16 cellular contexts compared by ENCODE assay signal in the genomic region with DNA sequence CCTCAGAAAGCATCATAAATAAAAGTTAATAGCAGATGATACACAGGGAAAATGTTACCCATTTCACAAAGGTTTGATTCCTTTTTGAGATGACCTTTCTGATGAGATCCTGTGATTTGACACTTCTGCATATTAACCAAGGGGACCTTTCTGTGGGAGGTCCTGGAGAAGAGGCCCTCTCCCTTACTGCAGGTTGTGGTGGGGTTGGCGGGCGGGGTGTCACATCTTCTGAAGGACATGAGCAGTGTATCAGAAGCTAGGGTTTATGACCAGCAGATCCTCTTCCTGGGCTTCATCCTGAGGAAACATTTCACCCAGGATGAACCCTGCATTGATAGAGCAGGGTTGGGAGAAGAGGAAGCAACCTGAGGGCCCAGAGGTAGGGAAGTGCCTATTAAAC. TPM values are rescaled to one million over a fixed set of nuclear protein-coding genes. Genes with fewer than 3 reads are reported as not detected.
A peak's percentile ranks its signal among the peaks of the same experiment; 100 is the strongest.
DNase-seq lines count a peak whose midpoint lies in the region; ATAC-seq and TF ChIP-seq lines count a peak whose summit lies in the region.
"Had no signal": no experiment of that assay in that cellular context is flagged by ENCODE, and none has a peak within 500 bp of the region (broad histone marks: within the 10 kb centered on the region; RNA-seq: fewer than 3 reads in every experiment).

No MANE protein-coding gene starts in this region.

- H3K4me3 Mint-ChIP-seq in T-helper 2 cell treated with Interferon-gamma antibody and Interleukin-4, amounts not matched to agents 5 μg/mL and 100 μg/mL, for 36 hours, result no peak overlapping the region
- H3K4me3 Mint-ChIP-seq in natural killer cell, result no peak overlapping the region
- no peak overlapping the region for H3K4me3 Mint-ChIP-seq in natural killer cell treated with Interleukin-12 subunit alpha and Interleukin-12 subunit beta and Interleukin-15 and Interleukin-18, amount 100 ng/mL, for 72 hours
- H3K4me3 Mint-ChIP-seq in type B pancreatic cell, result no peak overlapping the region
- H3K4me3 Mint-ChIP-seq: B cell; CD4-positive, alpha-beta T cell had no signal

- peaks cover 34% of the 10 kb centered on the region for H3K4me1 Mint-ChIP-seq in T-helper 2 cell treated with Interferon-gamma antibody and Interleukin-4, amounts not matched to agents 5 μg/mL and 100 μg/mL, for 36 hours (ENCODE audit: low read depth)
- H3K4me1 Mint-ChIP-seq in natural killer cell, result peaks cover 46 to 70% of the 10 kb centered on the region in 2 donors
- peaks cover 36 to 64% of the 10 kb centered on the region in 2 donors for H3K4me1 Mint-ChIP-seq in natural killer cell treated with Interleukin-12 subunit alpha and Interleukin-12 subunit beta and Interleukin-15 and Interleukin-18, amount 100 ng/mL, for 72 hours (ENCODE audit: low read depth in 2 of 2)
- peaks cover 5% of the 10 kb centered on the region for H3K4me1 Mint-ChIP-seq in type B pancreatic cell (ENCODE audit: unreplicated experiment)
- H3K4me1 Mint-ChIP-seq: B cell had no signal

- H3K27me3 ChIP-seq in esophagus muscularis mucosa, result no peaks in the 10 kb centered on the region

- peak; percentile 35 for DNase-seq in T-helper 2 cell treated with Interferon-gamma antibody and Interleukin-4, amounts not matched to agents 5 μg/mL and 100 μg/mL, for 36 hours (ENCODE audit: low spot score)
- DNase-seq in T-helper 2 cell (no peak), natural killer cell (no peak), esophagus muscularis mucosa (ENCODE audit: extremely low spot score) (peak; percentile 39), type B pancreatic cell (ENCODE audit: extremely low spot score, unreplicated experiment) (peak; percentile 34), G401 (ENCODE audit: low spot score) (no peak), NCI-H128 (lab: John Stamatoyannopoulos, UW; ENCODE audit: unreplicated experiment) (no peak)
- DNase-seq in natural killer cell treated with Interleukin-12 subunit alpha and Interleukin-12 subunit beta and Interleukin-15 and Interleukin-18, amount 100 ng/mL, for 72 hours (ENCODE audit: low spot score), result no peak
- DNase-seq: C1 segment of cervical spinal cord; Calu3; CD4-positive, alpha-beta T cell; DMS 273 treated with DMSO at 0.1 percent for 48 hours; GM23248 had no signal

- peak overlapping the region; percentile 39 for H3K27ac Mint-ChIP-seq in T-helper 2 cell treated with Interferon-gamma antibody and Interleukin-4, amounts not matched to agents 5 μg/mL and 100 μg/mL, for 36 hours
- H3K27ac Mint-ChIP-seq in natural killer cell (peak overlapping the region; percentile 78 to 85), type B pancreatic cell (no peak overlapping the region)
- H3K27ac Mint-ChIP-seq in natural killer cell treated with Interleukin-12 subunit alpha and Interleukin-12 subunit beta and Interleukin-15 and Interleukin-18, amount 100 ng/mL, for 72 hours, result peak overlapping the region in 1 of 2 donors; percentile 66
- H3K27ac Mint-ChIP-seq: B cell; CD4-positive, alpha-beta T cell had no signal

- WGBS in esophagus muscularis mucosa, result 100% methylated on average over 2 of the region's 2 CpGs

- TF ChIP-seq CTCF in natural killer cell (IDR thresholded peaks at IDR 0.05) (no peak), esophagus muscularis mucosa (IDR thresholded peaks at IDR 0.05) (no peak), type B pancreatic cell (conservative IDR thresholded peaks at IDR 0.05) (no peak)

- H3K36me3 ChIP-seq in esophagus muscularis mucosa, result peaks cover 7 to 56% (median 35%) of the 10 kb centered on the region in 4 donors

- H3K4me3 ChIP-seq in esophagus muscularis mucosa, result no peak overlapping the region
- H3K4me3 ChIP-seq: GM12878, GM23248 had no signal

- ATAC-seq in natural killer cell, result no peak
- ATAC-seq in natural killer cell treated with Interleukin-12 subunit alpha and Interleukin-12 subunit beta and Interleukin-15 and Interleukin-18, amount 100 ng/mL, for 72 hours, result no peak
- ATAC-seq: GM12878, HCT116 had no signal

- no peaks in the 10 kb centered on the region for H3K9me3 Mint-ChIP-seq in T-helper 2 cell treated with Interferon-gamma antibody and Interleukin-4, amounts not matched to agents 5 μg/mL and 100 μg/mL, for 36 hours
- H3K9me3 Mint-ChIP-seq in natural killer cell, result no peaks in the 10 kb centered on the region
- H3K9me3 Mint-ChIP-seq in natural killer cell treated with Interleukin-12 subunit alpha and Interleukin-12 subunit beta and Interleukin-15 and Interleukin-18, amount 100 ng/mL, for 72 hours, result no peaks in the 10 kb centered on the region
- no peaks in the 10 kb centered on the region for H3K9me3 Mint-ChIP-seq in type B pancreatic cell
- H3K9me3 Mint-ChIP-seq: CD4-positive, alpha-beta T cell had no signal

- intact Hi-C loops in natural killer cell (cut with micrococcal nuclease), result no loop called here
- intact Hi-C loops in esophagus muscularis mucosa (cut with DNase I), result no loop called here

- TF ChIP-seq POLR2A in esophagus muscularis mucosa (IDR thresholded peaks at IDR 0.05; ENCODE audit: low read depth), result no peak

- TF ChIP-seq EP300 in esophagus muscularis mucosa (IDR thresholded peaks at IDR 0.05), result no peak

- in situ Hi-C loops in G401 (cut with HindIII; ENCODE audit: low sequenced_read_pairs), result no loop called here

- H3K27ac ChIP-seq in esophagus muscularis mucosa (replicated peaks in 1 of 4), result no peak overlapping the region
- H3K27ac ChIP-seq: GM23248 had no signal

- H3K27me3 Mint-ChIP-seq in T-helper 2 cell treated with Interferon-gamma antibody and Interleukin-4, amounts not matched to agents 5 μg/mL and 100 μg/mL, for 36 hours (ENCODE audit: low read depth), result no peaks in the 10 kb centered on the region
- H3K27me3 Mint-ChIP-seq in natural killer cell (ENCODE audit: low read depth in 2 of 2) (no peaks in the 10 kb centered on the region), type B pancreatic cell (no peaks in the 10 kb centered on the region)
- H3K27me3 Mint-ChIP-seq in natural killer cell treated with Interleukin-12 subunit alpha and Interleukin-12 subunit beta and Interleukin-15 and Interleukin-18, amount 100 ng/mL, for 72 hours, result no peaks in the 10 kb centered on the region
- H3K27me3 Mint-ChIP-seq: B cell; CD4-positive, alpha-beta T cell had no signal

- peaks cover 49% of the 10 kb centered on the region for H3K36me3 Mint-ChIP-seq in T-helper 2 cell treated with Interferon-gamma antibody and Interleukin-4, amounts not matched to agents 5 μg/mL and 100 μg/mL, for 36 hours (ENCODE audit: low read depth)
- H3K36me3 Mint-ChIP-seq in natural killer cell (peaks cover 14% of the 10 kb centered on the region), type B pancreatic cell (peaks cover 31% of the 10 kb centered on the region)
- peaks cover 7% of the 10 kb centered on the region for H3K36me3 Mint-ChIP-seq in natural killer cell treated with Interleukin-12 subunit alpha and Interleukin-12 subunit beta and Interleukin-15 and Interleukin-18, amount 100 ng/mL, for 72 hours

- H3K9me3 ChIP-seq in esophagus muscularis mucosa, result no peaks in the 10 kb centered on the region

- H3K4me1 ChIP-seq in esophagus muscularis mucosa, result no peaks in the 10 kb centered on the region

RNA-seq across cellular contexts. Expression of a gene that starts 37.2 kb away (rescaled TPM):
- total RNA-seq in natural killer cell (10 to 100 TPM; 16.3 to 24.6 (median 20.1) TPM), esophagus muscularis mucosa (10 to 100 TPM in 3 of 4 donors, 1 to 10 TPM in 1; 9.8 to 17.9 (median 13.9) TPM), type B pancreatic cell (ENCODE audit: low replicate concordance) (21.4 and 34.5 TPM in 2 replicates)
- total RNA-seq in natural killer cell treated with Interleukin-12 subunit alpha and Interleukin-12 subunit beta and Interleukin-15 and Interleukin-18, amount 100 ng/mL, for 72 hours, result 10 to 100 TPM; 46.5 to 99.5 TPM
- total RNA-seq in G401 (2014; rRNA removed; shearing (Covaris generic)), result 42.8 and 52.0 TPM in 2 replicates

RNA-seq across cellular contexts. Expression of a gene that starts 56.8 kb away (rescaled TPM):
- total RNA-seq in natural killer cell (100 to 1,000 TPM in 1 of 3 donors, 10 to 100 TPM in 2; 82.4 to 135 (median 96.1) TPM), esophagus muscularis mucosa (100 to 1,000 TPM in 1 of 4 donors, 10 to 100 TPM in 3; 59.0 to 111 (median 78.5) TPM), type B pancreatic cell (ENCODE audit: low replicate concordance) (43.1 and 49.6 TPM in 2 replicates)
- 10 to 100 TPM; 51.3 to 78.0 TPM for total RNA-seq in natural killer cell treated with Interleukin-12 subunit alpha and Interleukin-12 subunit beta and Interleukin-15 and Interleukin-18, amount 100 ng/mL, for 72 hours
- 86.4 and 143 TPM in 2 replicates for total RNA-seq in G401 (2014; rRNA removed; shearing (Covaris generic))

Comparison
In these comparisons a context has a peak if more than half of its experiments do, and no peak if none do; other contexts are left out.
1. DNase-seq: peak in T-helper 2 cell treated with Interferon-gamma antibody and Interleukin-4, amounts not matched to agents 5 μg/mL and 100 μg/mL, for 36 hours (single experiment), esophagus muscularis mucosa (single experiment) and type B pancreatic cell (single experiment); none in T-helper 2 cell (0 of 5), natural killer cell (single experiment), natural killer cell treated with Interleukin-12 subunit alpha and Interleukin-12 subunit beta and Interleukin-15 and Interleukin-18, amount 100 ng/mL, for 72 hours (single experiment), G401 (single experiment) and NCI-H128 (single experiment).